Comparison of ENCODE assay signal across 28 cellular contexts in genomic region chr10:9707205-9707604, GRCh38.
"Had no signal": no experiment of that assay in that cellular context is flagged by ENCODE, and none has a peak within 500 bp of the region (broad histone marks: within the 10 kb centered on the region; RNA-seq: fewer than 3 reads in every experiment).

No MANE protein-coding gene starts in this region.

- DNase-seq: activated CD4-positive, alpha-beta T cell treated with anti-CD3 and anti-CD28 coated beads for 48 hours; activated CD4-positive, alpha-beta T cell treated with anti-CD3 and anti-CD28 coated beads, Interleukin-2, amount 50 U/mL, for 48 hours; activated CD8-positive, alpha-beta memory T cell treated with anti-CD3 and anti-CD28 coated beads for 24 hours; activated effector memory CD4-positive, alpha-beta T cell treated with anti-CD3 and anti-CD28 coated beads, Interleukin-2, amount 50 U/mL, for 16 hours; activated naive CD4-positive, alpha-beta T cell treated with anti-CD3 and anti-CD28 coated beads for 36 hours; activated naive CD8-positive, alpha-beta T cell treated with anti-CD3 and anti-CD28 coated beads for 36 hours; activated T-cell treated with anti-CD3 and anti-CD28 coated beads, Interleukin-2, amount 50 U/mL, for 1 hour; cerebellar nuclear complex; dorsolateral prefrontal cortex; effector memory CD4-positive, alpha-beta T cell; islet precursor cell; left ventricle myocardium inferior; posterior cingulate gyrus; right cardiac atrium; spleen; stimulated activated naive CD4-positive, alpha-beta T cell treated with Interleukin-2 at 50 U/mL for 16 hours; WERI-Rb-1 had no signal

- H3K27ac ChIP-seq: ascending aorta, cardiac muscle cell, coronary artery, dorsolateral prefrontal cortex, hepatocyte, left ventricle myocardium inferior, spleen, tibial nerve, WERI-Rb-1 had no signal

- ATAC-seq: activated CD4-positive, CD25-positive, alpha-beta regulatory T cell treated with anti-CD3 and anti-CD28 coated beads, Interleukin-2, amount 50 U/mL, for 24 hours; mucosa of descending colon; natural killer cell treated with Interleukin-12 subunit alpha and Interleukin-12 subunit beta and Interleukin-15 and Interleukin-18, amount 100 ng/mL, for 72 hours; right cardiac atrium had no signal

- H2AFZ ChIP-seq: hepatocyte had no signal

- H3K36me3 ChIP-seq: ascending aorta, cardiac muscle cell, left ventricle myocardium inferior, spleen, tibial nerve, WERI-Rb-1 had no signal

- H3K4me2 ChIP-seq: hepatocyte had no signal

- H3K4me1 ChIP-seq: ascending aorta, left ventricle myocardium inferior, spleen, tibial nerve had no signal

- H3K27ac Mint-ChIP-seq: activated naive CD4-positive, alpha-beta T cell treated with anti-CD3 and anti-CD28 coated beads for 36 hours; activated naive CD8-positive, alpha-beta T cell treated with anti-CD3 and anti-CD28 coated beads for 36 hours; activated T-helper 1 cell treated with anti-CD3 and anti-CD28 coated beads, Interleukin-12 subunit alpha, Interleukin-12 subunit beta, Interleukin-2, Interleukin-4 antibody, amounts not matched to agents 30 ng/mL and 10 ng/mL and 1 ng/mL, durations not matched to agents 14 hours and 24 hours and 36 hours; brain; natural killer cell treated with Interleukin-12 subunit alpha and Interleukin-12 subunit beta and Interleukin-15 and Interleukin-18, amount 100 ng/mL, for 72 hours had no signal

- H3K4me1 Mint-ChIP-seq: activated naive CD8-positive, alpha-beta T cell treated with anti-CD3 and anti-CD28 coated beads for 36 hours; brain had no signal

- H3K27me3 Mint-ChIP-seq: activated naive CD8-positive, alpha-beta T cell treated with anti-CD3 and anti-CD28 coated beads for 36 hours; brain; natural killer cell treated with Interleukin-12 subunit alpha and Interleukin-12 subunit beta and Interleukin-15 and Interleukin-18, amount 100 ng/mL, for 72 hours had no signal

- H3K4me3 Mint-ChIP-seq: activated naive CD4-positive, alpha-beta T cell treated with anti-CD3 and anti-CD28 coated beads for 36 hours; activated naive CD8-positive, alpha-beta T cell treated with anti-CD3 and anti-CD28 coated beads for 36 hours; activated T-helper 1 cell treated with anti-CD3 and anti-CD28 coated beads, Interleukin-12 subunit alpha, Interleukin-12 subunit beta, Interleukin-2, Interleukin-4 antibody, amounts not matched to agents 30 ng/mL and 10 ng/mL and 1 ng/mL, durations not matched to agents 14 hours and 24 hours and 36 hours; brain; natural killer cell treated with Interleukin-12 subunit alpha and Interleukin-12 subunit beta and Interleukin-15 and Interleukin-18, amount 100 ng/mL, for 72 hours had no signal

- H3K27me3 ChIP-seq: ascending aorta, cardiac muscle cell, dorsolateral prefrontal cortex, hepatocyte, spleen, tibial nerve had no signal

- H3K79me2 ChIP-seq: hepatocyte had no signal

- H3K4me3 ChIP-seq: ascending aorta, cardiac muscle cell, coronary artery, dorsolateral prefrontal cortex, hepatocyte, left ventricle myocardium inferior, lung, mucosa of descending colon, spleen, tibial nerve had no signal
